ENCODE assay signal across 8 cellular contexts in genomic region chr1:208131631-208132286, GRCh38.
DNase-seq lines count a peak whose midpoint lies in the region; ATAC-seq and TF ChIP-seq lines count a peak whose summit lies in the region.

No MANE protein-coding gene starts in this region.

- peaks cover 18% of the 10 kb centered on the region for H3K4me1 Mint-ChIP-seq in Caco-2 (ENCODE audit: low read depth, unreplicated experiment)
- peaks cover 4 to 9% (median 8%) of the 10 kb centered on the region in 3 donors for H3K4me1 Mint-ChIP-seq in CD8-positive, alpha-beta memory T cell

- no TSS peak for BruUV-seq in Caco-2 (replicated peaks; lab: Mats Ljungman, UMichigan)

- peak overlapping the region in 2 of 4 donors; percentile 42 to 48 for H3K27ac ChIP-seq in gastroesophageal sphincter
- no peak overlapping the region for H3K27ac ChIP-seq in CD8-positive, alpha-beta memory T cell (ENCODE audit: low read depth, low read length)
- H3K27ac ChIP-seq in right cardiac atrium (ENCODE audit: low read length) = no peak overlapping the region

- H3K9me3 Mint-ChIP-seq in Caco-2 (ENCODE audit: unreplicated experiment) = no peaks in the 10 kb centered on the region
- no peaks in the 10 kb centered on the region for H3K9me3 Mint-ChIP-seq in CD8-positive, alpha-beta memory T cell

- DNase-seq in Caco-2 (no peak), right cardiac atrium (no peak), KG1 (lab: John Stamatoyannopoulos, UW) (no peak), Right ventricle myocardium superior (no peak)
- no peak for DNase-seq in CD8-positive, alpha-beta memory T cell

- no peaks in the 10 kb centered on the region for H3K27me3 Mint-ChIP-seq in Caco-2 (ENCODE audit: insufficient read depth, unreplicated experiment)
- peaks cover 16 to 18% of the 10 kb centered on the region in 2 donors for H3K27me3 Mint-ChIP-seq in CD8-positive, alpha-beta memory T cell

- peak overlapping the region; percentile 59 for H3K4me3 Mint-ChIP-seq in Caco-2 (ENCODE audit: unreplicated experiment)
- peak overlapping the region in 1 of 7 donors; percentile 30 for H3K4me3 Mint-ChIP-seq in CD8-positive, alpha-beta memory T cell

- no peaks in the 10 kb centered on the region for H3K36me3 ChIP-seq in Caco-2 (ENCODE audit: control insufficient read depth, insufficient read depth, low read length)
- no peaks in the 10 kb centered on the region for H3K36me3 ChIP-seq in gastroesophageal sphincter
- H3K36me3 ChIP-seq in CD8-positive, alpha-beta memory T cell (ENCODE audit: insufficient read depth, low read length) = no peaks in the 10 kb centered on the region

- no peak for TF ChIP-seq EP300 in gastroesophageal sphincter (IDR thresholded peaks at IDR 0.05)

- H3K36me3 Mint-ChIP-seq in Caco-2 (ENCODE audit: insufficient read depth, unreplicated experiment) = no peaks in the 10 kb centered on the region
- H3K36me3 Mint-ChIP-seq in CD8-positive, alpha-beta memory T cell = no peaks in the 10 kb centered on the region

- H3K4me3 ChIP-seq in Caco-2 (ENCODE audit: low read depth, low read length) = no peak overlapping the region
- H3K4me3 ChIP-seq in gastroesophageal sphincter = no peak overlapping the region
- no peak overlapping the region for H3K4me3 ChIP-seq in CD8-positive, alpha-beta memory T cell (ENCODE audit: low read length)
- no peak overlapping the region for H3K4me3 ChIP-seq in right cardiac atrium (ENCODE audit: low read length)

- WGBS in gastroesophageal sphincter (ENCODE audit: low coverage in 1 of 2), 2 donors = 15% methylated on average over 5 of the region's 15 CpGs; no CpG with 5 or more reads in 1 of the 2 donors
- 70% methylated on average over 15 of the region's 15 CpGs for WGBS in right cardiac atrium

- CTCF ChIA-PET in Caco-2 (lab: Charles Lee) = interaction anchor here (0.8 to 2.6 kb wide), 18 partner anchors 9 to 134 kb away, joined by 3 to 46 read pairs (median 6); partner anchors contain the start of gene PLXNA2
- CTCF ChIA-PET in CD8-positive, alpha-beta memory T cell (lab: Charles Lee) = interaction anchor here (0.8 to 3.2 kb wide), 8 partner anchors 8 to 113 kb away, joined by 3 to 38 read pairs (median 4); partner anchors contain the start of gene PLXNA2

- intact Hi-C loops in Caco-2 (cut with micrococcal nuclease; ENCODE audit: unreplicated experiment) (loop anchor here (1.0 kb wide), 4 partner anchors 23 to 114 kb away; no protein-coding TSS in a partner anchor), right cardiac atrium (cut with DNase I) (loop anchor here in 3 of 4 donors (5.0 to 10.0 kb wide), 2 partner anchors 111 to 113 kb away; partner anchors contain the start of gene PLXNA2 (in 3 of the 3)), Right ventricle myocardium superior (cut with DNase I) (loop anchor here (5.0 kb wide), 1 partner anchor 111 kb away; the partner anchor contains the start of gene PLXNA2)

- no peaks in the 10 kb centered on the region for H3K27me3 ChIP-seq in Caco-2 (replicated peaks; ENCODE audit: control insufficient read depth, insufficient read depth, low read length)
- no peaks in the 10 kb centered on the region for H3K27me3 ChIP-seq in gastroesophageal sphincter
- H3K27me3 ChIP-seq in CD8-positive, alpha-beta memory T cell (ENCODE audit: insufficient read depth, low read length, poor library complexity, severe bottlenecking) = peaks cover 6% of the 10 kb centered on the region
- no peaks in the 10 kb centered on the region for H3K27me3 ChIP-seq in right cardiac atrium (ENCODE audit: control insufficient read depth, insufficient read depth)

- H3K9me3 ChIP-seq in Caco-2 (no peaks in the 10 kb centered on the region), gastroesophageal sphincter (no peaks in the 10 kb centered on the region), right cardiac atrium (ENCODE audit: control insufficient read depth, low read length) (no peaks in the 10 kb centered on the region)
- H3K9me3 ChIP-seq in CD8-positive, alpha-beta memory T cell (ENCODE audit: low read length) = no peaks in the 10 kb centered on the region

- POLR2A ChIA-PET in Caco-2 (lab: Charles Lee) = interaction anchor here (0.8 kb wide), 1 partner anchor 46 kb away, joined by 5 read pairs; no protein-coding TSS in a partner anchor
- POLR2A ChIA-PET in CD8-positive, alpha-beta memory T cell (lab: Charles Lee) = interaction anchor here (0.8 kb wide), 1 partner anchor 113 kb away, joined by 3 read pairs; no protein-coding TSS in a partner anchor

- TF ChIP-seq CTCF in Caco-2 (IDR thresholded peaks at IDR 0.05; ENCODE audit: insufficient read depth in 1 of 2, low read depth in 1 of 2, low read length in 1 of 2, severe bottlenecking in 1 of 2, unreplicated experiment in 1 of 2) = no peak
- TF ChIP-seq CTCF in gastroesophageal sphincter (IDR thresholded peaks at IDR 0.05) = no peak

- peak; percentile 46 for ATAC-seq in GM21528 (IDR thresholded peaks at IDR 0.05; ENCODE audit: low FRiP score, unreplicated experiment)
- peak; percentile 24 for ATAC-seq in HG03520 (IDR thresholded peaks at IDR 0.05; ENCODE audit: unreplicated experiment)
- peak; percentile 2 for ATAC-seq in gastroesophageal sphincter
- no peak for ATAC-seq in right cardiac atrium
- ATAC-seq in Right ventricle myocardium superior (ENCODE audit: poor library complexity) = no peak

- H3K4me1 ChIP-seq in Caco-2 (peaks cover 19% of the 10 kb centered on the region), gastroesophageal sphincter (peaks cover 0 to 70% (median 30%) of the 10 kb centered on the region in 3 donors), right cardiac atrium (ENCODE audit: control insufficient read depth, insufficient read depth, low read length) (peaks cover 2% of the 10 kb centered on the region)
- no peaks in the 10 kb centered on the region for H3K4me1 ChIP-seq in CD8-positive, alpha-beta memory T cell (ENCODE audit: insufficient read depth, low read length)

- no peak for TF ChIP-seq POLR2A in gastroesophageal sphincter (IDR thresholded peaks at IDR 0.05)

- no peak overlapping the region for H3K27ac Mint-ChIP-seq in Caco-2 (ENCODE audit: unreplicated experiment)
- H3K27ac Mint-ChIP-seq in CD8-positive, alpha-beta memory T cell = no peak overlapping the region

Comparison
In these comparisons a context has a peak if more than half of its experiments do, and no peak if none do; other contexts are left out.
1. ATAC-seq: peak in GM21528 (single experiment), HG03520 (single experiment) and gastroesophageal sphincter (single experiment); none in right cardiac atrium (0 of 2) and Right ventricle myocardium superior (single experiment).